ENCODE assay signal across 16 cellular contexts in the genomic region with DNA sequence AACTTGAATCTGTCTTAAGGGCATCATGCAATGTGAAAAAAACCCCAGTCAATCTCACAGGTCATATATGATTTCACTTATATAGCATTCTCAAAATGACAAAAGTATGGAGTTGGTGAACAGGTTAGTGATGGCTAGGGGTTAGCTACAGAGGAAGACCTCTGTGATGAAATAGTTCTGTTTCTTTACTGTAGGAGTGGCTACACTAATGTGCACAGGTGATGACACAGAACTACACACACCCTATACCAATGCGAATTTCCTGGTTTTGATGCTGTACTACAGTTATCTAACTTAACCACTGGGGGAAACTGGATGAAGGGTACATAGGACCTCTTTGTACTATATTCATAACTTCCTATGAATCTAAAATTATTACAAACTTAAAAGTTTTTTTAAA.
A peak's percentile ranks its signal among the peaks of the same experiment; 100 is the strongest.
DNase-seq lines count a peak whose midpoint lies in the region; ATAC-seq, FAIRE-seq and TF ChIP-seq lines count a peak whose summit lies in the region.
"Had no signal": no experiment of that assay in that cellular context is flagged by ENCODE, and none has a peak within 500 bp of the region (broad histone marks: within the 10 kb centered on the region; RNA-seq: fewer than 3 reads in every experiment).

No MANE protein-coding gene starts in this region.

- no peak overlapping the region for H3K9ac ChIP-seq in mammary epithelial cell (ENCODE audit: insufficient read depth, low read length)
- H3K9ac ChIP-seq: BLaER1 had no signal

- no peak overlapping the region for H3K4me3 Mint-ChIP-seq in activated T-cell treated with anti-CD3 and anti-CD28 coated beads, Interleukin-2, amount 50 U/mL, for 72 hours
- H3K4me3 Mint-ChIP-seq: CD4-positive, CD25-positive, alpha-beta regulatory T cell; GM23338 had no signal

- no peak for DNase-seq in activated T-cell treated with anti-CD3 and anti-CD28 coated beads, Interleukin-2, amount 50 U/mL, for 72 hours
- DNase-seq in activated T-cell treated with anti-CD3 and anti-CD28 coated beads, Interleukin-2, amount 50 U/mL, for 48 hours: no peak
- DNase-seq in HTR-8/SVneo (ENCODE audit: insufficient read length, low spot score) (no peak), mammary epithelial cell (peak; percentile 14), foreskin keratinocyte (peak in 1 of 2 donors; percentile 15), ascending aorta (ENCODE audit: low spot score in 2 of 2) (no peak)
- no peak for DNase-seq in activated CD8-positive, alpha-beta memory T cell treated with anti-CD3 and anti-CD28 coated beads, Interleukin-2, amount 50 U/mL, for 4 hours
- DNase-seq: 8988T; AML-193; CD4-positive, CD25-positive, alpha-beta regulatory T cell; DMS53; GF-D8; H7 had no signal

- H3K27me3 ChIP-seq in mammary epithelial cell (ENCODE audit: insufficient read depth, low read length) (no peaks in the 10 kb centered on the region), foreskin keratinocyte (no peaks in the 10 kb centered on the region), ascending aorta (no peaks in the 10 kb centered on the region)
- H3K27me3 ChIP-seq: BLaER1 had no signal

- H3K4me2 ChIP-seq in mammary epithelial cell (ENCODE audit: insufficient read depth, low read depth, low read length): no peak overlapping the region
- H3K4me2 ChIP-seq: BLaER1, GM23338 had no signal

- H3K4me1 Mint-ChIP-seq in activated T-cell treated with anti-CD3 and anti-CD28 coated beads, Interleukin-2, amount 50 U/mL, for 72 hours (ENCODE audit: low read depth): no peaks in the 10 kb centered on the region
- H3K4me1 Mint-ChIP-seq: CD4-positive, CD25-positive, alpha-beta regulatory T cell; GM23338 had no signal

- WGBS in mammary epithelial cell (ENCODE audit: low coverage, missing lambda C conversion rate): 100% methylated on average over 1 of the region's 1 CpG

- no peaks in the 10 kb centered on the region for H4K20me1 ChIP-seq in mammary epithelial cell (ENCODE audit: insufficient read depth, low read length)
- H4K20me1 ChIP-seq: BLaER1 had no signal

- peak; percentile 75 to 96 for ATAC-seq in activated T-cell treated with anti-CD3 and anti-CD28 coated beads, Interleukin-2, amount 50 U/mL, for 72 hours (replicated peaks in 1 of 2)
- ATAC-seq in foreskin keratinocyte: peak; percentile 58
- ATAC-seq in GM19395 (IDR thresholded peaks at IDR 0.05; ENCODE audit: unreplicated experiment): no peak
- ATAC-seq: GM23338 had no signal

- dilution Hi-C loops in mammary epithelial cell (cut with HindIII; ENCODE audit: low sequenced_read_pairs): no loop called here

- H3K27ac Mint-ChIP-seq in activated T-cell treated with anti-CD3 and anti-CD28 coated beads, Interleukin-2, amount 50 U/mL, for 72 hours: no peak overlapping the region
- H3K27ac Mint-ChIP-seq: CD4-positive, CD25-positive, alpha-beta regulatory T cell; GM23338 had no signal

- H2AFZ ChIP-seq in mammary epithelial cell (ENCODE audit: low read depth, low read length): no peak overlapping the region
- H2AFZ ChIP-seq: GM23338 had no signal

- BruUV-seq in mammary epithelial cell (replicated peaks; lab: Mats Ljungman, UMichigan): no TSS peak

- intact Hi-C loops in mammary epithelial cell (cut with micrococcal nuclease) (no loop called here), ascending aorta (cut with DNase I) (loop anchor here (10.0 kb wide), 1 partner anchor 1079 kb away; no protein-coding TSS in a partner anchor)

- H3K36me3 ChIP-seq in mammary epithelial cell (ENCODE audit: insufficient read depth, low read length): no peaks in the 10 kb centered on the region
- no peaks in the 10 kb centered on the region for H3K36me3 ChIP-seq in ascending aorta

- CTCF ChIA-PET in mammary epithelial cell (lab: Charles Lee; ENCODE audit: low non-redundant PET): interaction anchor here (0.6 kb wide), 1 partner anchor 1173 kb away, joined by 3 read pairs; no protein-coding TSS in a partner anchor

- H3K9me3 ChIP-seq in mammary epithelial cell (replicated peaks; ENCODE audit: insufficient read depth, low read length): no peaks in the 10 kb centered on the region
- no peaks in the 10 kb centered on the region for H3K9me3 ChIP-seq in ascending aorta
- H3K9me3 ChIP-seq: BLaER1 had no signal

- no peak overlapping the region for H3K4me3 ChIP-seq in mammary epithelial cell (replicated peaks in 1 of 3; ENCODE audit: insufficient read depth in 1 of 3, low read depth in 2 of 3, low read length in 3 of 3)
- H3K4me3 ChIP-seq in ascending aorta: no peak overlapping the region
- H3K4me3 ChIP-seq: BLaER1, GM23338 had no signal

- no peaks in the 10 kb centered on the region for H3K79me2 ChIP-seq in mammary epithelial cell (ENCODE audit: insufficient read depth, low read length)

- peak; percentile 20 for FAIRE-seq in HTR-8/SVneo (lab: Jason Lieb, UNC)

- peaks cover 0 to 2% of the 10 kb centered on the region in 2 donors for H3K9me3 Mint-ChIP-seq in activated T-cell treated with anti-CD3 and anti-CD28 coated beads, Interleukin-2, amount 50 U/mL, for 72 hours
- H3K9me3 Mint-ChIP-seq: GM23338 had no signal

- H3K27me3 Mint-ChIP-seq in activated T-cell treated with anti-CD3 and anti-CD28 coated beads, Interleukin-2, amount 50 U/mL, for 72 hours (ENCODE audit: low read depth): peaks cover 9% of the 10 kb centered on the region
- H3K27me3 Mint-ChIP-seq: CD4-positive, CD25-positive, alpha-beta regulatory T cell had no signal

- in situ Hi-C loops in mammary epithelial cell (cut with MboI; ENCODE audit: low sequenced_read_pairs in 2 of 2): no loop called here

- H3K36me3 Mint-ChIP-seq in activated T-cell treated with anti-CD3 and anti-CD28 coated beads, Interleukin-2, amount 50 U/mL, for 72 hours (ENCODE audit: insufficient read depth in 2 of 2): no peaks in the 10 kb centered on the region
- H3K36me3 Mint-ChIP-seq: CD4-positive, CD25-positive, alpha-beta regulatory T cell had no signal

- H3K4me1 ChIP-seq in mammary epithelial cell (ENCODE audit: insufficient read depth, low read length) (no peaks in the 10 kb centered on the region), foreskin keratinocyte (no peaks in the 10 kb centered on the region), ascending aorta (no peaks in the 10 kb centered on the region)

- TF ChIP-seq CTCF in mammary epithelial cell (conservative IDR thresholded peaks at IDR 0.05 in 1 of 2, IDR thresholded peaks at IDR 0.05 in 1 of 2; ENCODE audit: extremely low read depth in 1 of 2, insufficient read depth in 1 of 2, low read depth in 1 of 2, low read length in 2 of 2) (no peak), foreskin keratinocyte (conservative IDR thresholded peaks at IDR 0.05) (no peak), ascending aorta (IDR thresholded peaks at IDR 0.05) (no peak)

- H3K27ac ChIP-seq in mammary epithelial cell (ENCODE audit: insufficient read depth, low read depth, low read length) (no peak overlapping the region), foreskin keratinocyte (no peak overlapping the region), ascending aorta (no peak overlapping the region)
- H3K27ac ChIP-seq: BLaER1 had no signal
